Comparison of ENCODE assay signal across 18 cellular contexts in genomic region chr6:109166643-109167042, GRCh38.
"Had no signal": no experiment of that assay in that cellular context is flagged by ENCODE, and none has a peak within 500 bp of the region (broad histone marks: within the 10 kb centered on the region; RNA-seq: fewer than 3 reads in every experiment).

No MANE protein-coding gene starts in this region.

- DNase-seq: activated B cell treated with CpG ODN at 0.5 μM for 24 hours; activated CD4-positive, alpha-beta T cell treated with anti-CD3 and anti-CD28 coated beads for 48 hours; activated CD8-positive, alpha-beta T cell treated with anti-CD3 and anti-CD28 coated beads for 36 hours; activated gamma-delta T cell; activated T-cell treated with anti-CD3 and anti-CD28 coated beads, Interleukin-2, amount 50 U/mL, for 48 hours; colonic mucosa; esophagus squamous epithelium; hypothalamus; left ventricle myocardium superior; stimulated activated CD4-positive, alpha-beta T cell treated with anti-CD3 and anti-CD28 coated beads, Interleukin-15, amount 100 ng/mL, for 24 hours; stimulated activated CD4-positive, alpha-beta T cell treated with anti-CD3 and anti-CD28 coated beads, Interleukin-4, amount 100 ng/mL, for 24 hours; stimulated activated CD8-positive, alpha-beta memory T cell treated with anti-CD3 and anti-CD28 coated beads, Interleukin-4, amount 100 ng/mL, for 48 hours; stimulated activated naive CD4-positive, alpha-beta T cell treated with Interleukin-2 at 50 U/mL for 16 hours; substantia nigra; T-helper 17 cell; trophoblast cell had no signal

- ATAC-seq: activated CD8-positive, alpha-beta T cell treated with anti-CD3 and anti-CD28 coated beads for 36 hours; activated naive CD4-positive, alpha-beta T cell treated with anti-CD3 and anti-CD28 coated beads, Interleukin-2, amount 50 U/mL, for 72 hours; left ventricle myocardium superior; natural killer cell treated with Interleukin-12 subunit alpha and Interleukin-12 subunit beta and Interleukin-15 and Interleukin-18, amount 100 ng/mL, for 72 hours; T-helper 17 cell had no signal
